In genomic region chr2:147845608-147846002, GRCh38 we compare ENCODE assay signal across 8 cellular contexts. TPM values are rescaled to one million over a fixed set of nuclear protein-coding genes. Genes with fewer than 3 reads are reported as not detected.
DNase-seq lines count a peak whose midpoint lies in the region; ATAC-seq and TF ChIP-seq lines count a peak whose summit lies in the region.

No MANE protein-coding gene starts in this region.

- H3K9me3 Mint-ChIP-seq in progenitor cell of endocrine pancreas (ENCODE audit: low read depth): peaks cover 4% of the 10 kb centered on the region

- ATAC-seq in GM21723 (IDR thresholded peaks at IDR 0.05; ENCODE audit: unreplicated experiment): no peak
- no peak for ATAC-seq in sciatic nerve

- H3K4me1 ChIP-seq in SJCRH30 (peaks cover 5% of the 10 kb centered on the region; the same call in 1 of the 2 replicates), fibroblast of lung (ENCODE audit: control insufficient read depth, extremely low read depth, insufficient read depth, low read length) (no peaks in the 10 kb centered on the region)

- peak overlapping the region; percentile 55 for H3K9ac ChIP-seq in fibroblast of lung (ENCODE audit: insufficient read depth, low read length)

- DNase-seq in NCI-H2107 treated with DMSO at 0.1 percent for 48 hours (lab: John Stamatoyannopoulos, UW; ENCODE audit: unreplicated experiment) (peak; percentile 36), NCI-H2107 (lab: John Stamatoyannopoulos, UW) (no peak), SJCRH30 (peak in 1 of 2 experiments; percentile 34), fibroblast of lung (ENCODE audit: low read depth in 2 of 2) (peak; percentile 22 to 40), progenitor cell of endocrine pancreas (ENCODE audit: low spot score, unreplicated experiment) (no peak), NCI-H2029 treated with DMSO at 0.1 percent for 48 hours (lab: John Stamatoyannopoulos, UW) (no peak), sciatic nerve (ENCODE audit: low spot score) (no peak)

- peaks cover 35% of the 10 kb centered on the region for H3K4me1 Mint-ChIP-seq in progenitor cell of endocrine pancreas (ENCODE audit: low read depth)

- H3K4me3 Mint-ChIP-seq in progenitor cell of endocrine pancreas (ENCODE audit: low read depth): peak overlapping the region; percentile 99

- peaks cover 2% of the 10 kb centered on the region for H3K36me3 Mint-ChIP-seq in progenitor cell of endocrine pancreas (ENCODE audit: insufficient read depth)

- H3K4me3 ChIP-seq in SJCRH30 (peak overlapping the region; percentile 83), fibroblast of lung (replicated peaks in 1 of 4; ENCODE audit: control extremely low read depth in 1 of 4, insufficient read depth in 1 of 4, low read depth in 3 of 4, low read length in 4 of 4) (peak overlapping the region; percentile 78 to 99 (median 84))

- H3K27me3 ChIP-seq in SJCRH30 (no peaks in the 10 kb centered on the region), fibroblast of lung (ENCODE audit: control insufficient read depth, insufficient read depth, low read length) (no peaks in the 10 kb centered on the region)

- peaks cover 3% of the 10 kb centered on the region for H3K27me3 Mint-ChIP-seq in progenitor cell of endocrine pancreas

- peak overlapping the region; percentile 92 for H3K27ac Mint-ChIP-seq in progenitor cell of endocrine pancreas

- peak overlapping the region; percentile 55 for H2AFZ ChIP-seq in fibroblast of lung (ENCODE audit: low read length)

- H4K20me1 ChIP-seq in fibroblast of lung (ENCODE audit: control insufficient read depth, extremely low read depth, insufficient read depth, low read length): no peaks in the 10 kb centered on the region

- H3K4me2 ChIP-seq in fibroblast of lung (ENCODE audit: extremely low read depth, insufficient read depth, low read length): peak overlapping the region; percentile 60

- peaks cover 36% of the 10 kb centered on the region for H3K79me2 ChIP-seq in fibroblast of lung (ENCODE audit: control insufficient read depth, insufficient read depth, low read length)

- H3K27ac ChIP-seq in SJCRH30 (peak overlapping the region; percentile 67), fibroblast of lung (ENCODE audit: insufficient read depth, low read length) (peak overlapping the region; percentile 27)

- intact Hi-C loops in sciatic nerve (cut with DNase I): loop anchor here (10.0 kb wide), 1 partner anchor 59 kb away; no protein-coding TSS in a partner anchor

- TF ChIP-seq CTCF in fibroblast of lung (conservative IDR thresholded peaks at IDR 0.05 in 1 of 2, IDR thresholded peaks at IDR 0.05 in 1 of 2; ENCODE audit: low read depth in 1 of 2, low read length in 2 of 2) (no peak), progenitor cell of endocrine pancreas (IDR thresholded peaks at IDR 0.05; ENCODE audit: unreplicated experiment) (no peak)

- H3K9me3 ChIP-seq in SJCRH30 (replicated peaks) (no peaks in the 10 kb centered on the region; the same call in 1 of the 2 replicates), fibroblast of lung (ENCODE audit: control insufficient read depth, insufficient read depth, low read depth, low read length) (no peaks in the 10 kb centered on the region)

- no peaks in the 10 kb centered on the region for H3K36me3 ChIP-seq in SJCRH30
- no peaks in the 10 kb centered on the region for H3K36me3 ChIP-seq in fibroblast of lung (ENCODE audit: control insufficient read depth, insufficient read depth, low read length)

RNA-seq across cellular contexts. Expression of gene ACVR2A, which starts 0.8 kb away (rescaled TPM):
- total RNA-seq in SJCRH30 (2014; rRNA removed; shearing (Covaris generic)): 23.8 and 27.0 TPM in 2 replicates
- total RNA-seq in fibroblast of lung (8.9 and 29.3 TPM in 2 replicates), progenitor cell of endocrine pancreas (40.5 and 44.1 TPM in 2 replicates), sciatic nerve (33.9 TPM)
- polyA plus RNA-seq in fibroblast of lung: 8.0 and 9.8 TPM in 2 replicates
- polyA plus RNA-seq in fibroblast of lung (2012): 6.0 and 7.0 TPM in 2 replicates
- polyA minus RNA-seq in fibroblast of lung (ENCODE audit: low replicate concordance): 1.9 and 3.8 TPM in 2 replicates

Comparison
In these comparisons a context has a peak if more than half of its experiments do, and no peak if none do; other contexts are left out.
1. DNase-seq: peak in NCI-H2107 treated with DMSO at 0.1 percent for 48 hours (single experiment) and fibroblast of lung (2 of 2); none in NCI-H2107 (single experiment), progenitor cell of endocrine pancreas (single experiment), NCI-H2029 treated with DMSO at 0.1 percent for 48 hours (single experiment) and sciatic nerve (single experiment).